Comparison of ENCODE assay signal across 25 cellular contexts in the genomic region with DNA sequence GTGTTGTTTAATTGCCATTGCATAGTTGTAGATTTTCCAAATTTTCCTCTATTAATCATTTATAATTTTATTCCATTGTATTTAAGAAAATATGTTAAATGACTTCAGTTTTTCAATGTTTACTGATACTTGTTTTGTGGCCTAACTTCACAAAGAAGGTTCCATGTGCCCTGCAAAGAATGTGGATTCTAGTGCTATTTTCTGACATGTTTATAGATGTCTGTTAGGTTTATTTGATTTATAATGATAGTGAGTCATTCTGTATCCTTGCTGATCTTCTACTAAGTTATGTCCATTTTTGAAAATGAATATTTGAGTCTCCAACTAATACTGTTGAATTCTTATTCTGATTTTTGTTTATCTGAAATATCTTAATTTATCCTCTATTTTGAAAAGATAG.
"Had no signal": no experiment of that assay in that cellular context is flagged by ENCODE, and none has a peak within 500 bp of the region (broad histone marks: within the 10 kb centered on the region; RNA-seq: fewer than 3 reads in every experiment).

No MANE protein-coding gene starts in this region.

- H3K27me3 ChIP-seq: heart right ventricle, spleen, testis, uterus had no signal

- DNase-seq: activated B cell treated with CpG ODN at 0.5 μM for 24 hours; activated CD4-positive, alpha-beta T cell treated with anti-CD3 and anti-CD28 coated beads, Interleukin-2, amount 50 U/mL, for 1 hour; activated CD8-positive, alpha-beta memory T cell treated with anti-CD3 and anti-CD28 coated beads, Interleukin-2, amount 10 ng/mL, durations not matched to agents 7 days and 5 days; activated CD8-positive, alpha-beta T cell treated with anti-CD3 and anti-CD28 coated beads for 36 hours; activated naive CD4-positive, alpha-beta T cell; activated T-cell treated with anti-CD3 and anti-CD28 coated beads, Interleukin-2, amount 50 U/mL, for 72 hours; anterior cingulate cortex; effector CD8-positive, alpha-beta T cell; erythroblast; foreskin fibroblast; heart right ventricle; islet precursor cell; left ventricle myocardium inferior; posterior cingulate gyrus; right cardiac atrium; spleen; stimulated activated CD4-positive, alpha-beta T cell treated with anti-CD3 and anti-CD28 coated beads, Interleukin-4, amount 100 ng/mL, for 1 hour; stimulated activated naive CD8-positive, alpha-beta T cell treated with anti-CD3 and anti-CD28 coated beads, Interleukin-15, Interleukin-2, amounts not matched to agents 100 U/mL and 50 U/mL, for 24 hours; testis; trophoblast cell; uterus had no signal

- H3K27ac ChIP-seq: heart right ventricle, left ventricle myocardium inferior, spleen, testis, uterus had no signal

- H3K36me3 ChIP-seq: heart right ventricle, left ventricle myocardium inferior, spleen, uterus had no signal

- FAIRE-seq: bronchial epithelial cell, colon had no signal

- H3K4me1 ChIP-seq: heart right ventricle, left ventricle myocardium inferior, spleen, testis, uterus had no signal

- ATAC-seq: activated CD8-positive, alpha-beta memory T cell treated with anti-CD3 and anti-CD28 coated beads, Interleukin-2, amount 10 ng/mL, durations not matched to agents 7 days and 5 days; activated CD8-positive, alpha-beta T cell treated with anti-CD3 and anti-CD28 coated beads for 36 hours; activated naive CD4-positive, alpha-beta T cell treated with anti-CD3 and anti-CD28 coated beads, Interleukin-2, amount 50 U/mL, for 72 hours; activated T-cell treated with anti-CD3 and anti-CD28 coated beads, Interleukin-2, amount 50 U/mL, for 72 hours; heart right ventricle; right cardiac atrium; stimulated activated naive CD8-positive, alpha-beta T cell treated with anti-CD3 and anti-CD28 coated beads, Interleukin-15, Interleukin-2, amounts not matched to agents 100 U/mL and 50 U/mL, for 24 hours had no signal

- H3K9me3 ChIP-seq: testis, uterus had no signal

- H3K4me3 ChIP-seq: heart right ventricle, left ventricle myocardium inferior, lung, spleen, testis, uterus had no signal
